ENCODE assay signal across 8 cellular contexts in the genomic region with DNA sequence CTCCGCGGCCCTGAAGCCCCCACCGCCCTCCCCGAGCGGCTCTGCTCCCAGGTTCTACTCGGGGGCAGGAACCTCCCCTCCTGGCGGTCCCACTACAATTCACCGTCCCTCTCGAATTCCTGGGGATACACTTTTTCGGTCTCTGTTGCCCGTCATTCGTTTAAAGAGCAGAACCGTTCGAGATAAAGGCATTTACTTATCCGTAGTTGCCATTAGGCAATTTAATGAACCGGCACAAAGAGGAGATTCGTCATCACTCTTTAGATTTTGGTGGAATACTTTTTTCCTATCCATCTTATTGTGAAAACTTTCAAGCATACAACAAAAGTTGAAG. TPM values are rescaled to one million over a fixed set of nuclear protein-coding genes. Genes with fewer than 3 reads are reported as not detected.
DNase-seq lines count a peak whose midpoint lies in the region; ATAC-seq and TF ChIP-seq lines count a peak whose summit lies in the region.

No MANE protein-coding gene starts in this region.

- peaks cover 12% of the 10 kb centered on the region for H3K4me1 Mint-ChIP-seq in activated T-cell treated with anti-CD3 and anti-CD28 coated beads, Interleukin-2, amount 50 U/mL, for 4 hours (ENCODE audit: low read depth)

- peak overlapping the region; percentile 70 for H3K27ac ChIP-seq in WERI-Rb-1
- H3K27ac ChIP-seq in thymus (ENCODE audit: low read depth), result no peak overlapping the region

- WGBS in thymus, result 4% methylated on average over 17 of the region's 17 CpGs

- no peak for DNase-seq in activated T-cell treated with anti-CD3 and anti-CD28 coated beads, Interleukin-2, amount 50 U/mL, for 4 hours
- no peak for DNase-seq in activated T-cell treated with anti-CD3 and anti-CD28 coated beads, Interleukin-2, amount 50 U/mL, for 48 hours
- DNase-seq in WERI-Rb-1 (no peak), iPS-NIHi11 (ENCODE audit: low spot score) (peak; percentile 35), CD1c-positive myeloid dendritic cell (ENCODE audit: extremely low spot score) (no peak), retina (no peak)

- peaks cover 4% of the 10 kb centered on the region for H3K27me3 ChIP-seq in WERI-Rb-1 (ENCODE audit: insufficient read depth, low read depth, severe bottlenecking)
- H3K27me3 ChIP-seq in thymus (ENCODE audit: control insufficient read depth, insufficient read depth), result peaks cover 46% of the 10 kb centered on the region

- no peak for TF ChIP-seq CTCF in WERI-Rb-1 (IDR thresholded peaks at IDR 0.05; ENCODE audit: low read depth, low read length)

- H3K36me3 Mint-ChIP-seq in activated T-cell treated with anti-CD3 and anti-CD28 coated beads, Interleukin-2, amount 50 U/mL, for 4 hours (ENCODE audit: insufficient read depth), result no peaks in the 10 kb centered on the region

- H3K36me3 ChIP-seq in WERI-Rb-1 (no peaks in the 10 kb centered on the region), thymus (ENCODE audit: control insufficient read depth, insufficient read depth) (no peaks in the 10 kb centered on the region)

- no peaks in the 10 kb centered on the region for H3K9me3 ChIP-seq in WERI-Rb-1 (ENCODE audit: severe bottlenecking)
- H3K9me3 ChIP-seq in thymus (ENCODE audit: control insufficient read depth), result no peaks in the 10 kb centered on the region

- no peaks in the 10 kb centered on the region for H3K4me1 ChIP-seq in thymus (ENCODE audit: control insufficient read depth, insufficient read depth, low read length)

- H3K4me3 ChIP-seq in WERI-Rb-1 (ENCODE audit: low read depth, low read length) (peak overlapping the region; percentile 86), thymus (ENCODE audit: low read length) (peak overlapping the region; percentile 49)

- no peaks in the 10 kb centered on the region for H3K9me3 Mint-ChIP-seq in activated T-cell treated with anti-CD3 and anti-CD28 coated beads, Interleukin-2, amount 50 U/mL, for 4 hours

- H3K27me3 Mint-ChIP-seq in activated T-cell treated with anti-CD3 and anti-CD28 coated beads, Interleukin-2, amount 50 U/mL, for 4 hours (ENCODE audit: low read depth), result peaks cover 65% of the 10 kb centered on the region

- H3K4me3 Mint-ChIP-seq in activated T-cell treated with anti-CD3 and anti-CD28 coated beads, Interleukin-2, amount 50 U/mL, for 4 hours, result peak overlapping the region; percentile 62

- ATAC-seq in activated T-cell treated with anti-CD3 and anti-CD28 coated beads, Interleukin-2, amount 50 U/mL, for 4 hours, result no peak
- ATAC-seq in HG02763 (IDR thresholded peaks at IDR 0.05; ENCODE audit: unreplicated experiment), result no peak

RNA-seq across cellular contexts. Expression of a gene that starts 1.1 kb away (rescaled TPM):
- total RNA-seq in activated T-cell treated with anti-CD3 and anti-CD28 coated beads, Interleukin-2, amount 50 U/mL, for 4 hours, result 1 to 10 TPM; 1.7 to 2.3 (median 1.7) TPM
- polyA plus RNA-seq in thymus, result 71.5 TPM

RNA-seq across cellular contexts. Expression of a gene that starts 52.3 kb away (rescaled TPM):
- 10 to 100 TPM; 15.4 to 17.1 (median 15.9) TPM for total RNA-seq in activated T-cell treated with anti-CD3 and anti-CD28 coated beads, Interleukin-2, amount 50 U/mL, for 4 hours
- polyA plus RNA-seq in thymus, result 41.8 TPM
